8 cellular contexts compared by ENCODE assay signal in genomic region chr18:267688-268552, GRCh38. TPM values are rescaled to one million over a fixed set of nuclear protein-coding genes. Genes with fewer than 3 reads are reported as not detected.
A peak's percentile ranks its signal among the peaks of the same experiment; 100 is the strongest.
DNase-seq lines count a peak whose midpoint lies in the region; ATAC-seq and TF ChIP-seq lines count a peak whose summit lies in the region.

A gene with protein sequence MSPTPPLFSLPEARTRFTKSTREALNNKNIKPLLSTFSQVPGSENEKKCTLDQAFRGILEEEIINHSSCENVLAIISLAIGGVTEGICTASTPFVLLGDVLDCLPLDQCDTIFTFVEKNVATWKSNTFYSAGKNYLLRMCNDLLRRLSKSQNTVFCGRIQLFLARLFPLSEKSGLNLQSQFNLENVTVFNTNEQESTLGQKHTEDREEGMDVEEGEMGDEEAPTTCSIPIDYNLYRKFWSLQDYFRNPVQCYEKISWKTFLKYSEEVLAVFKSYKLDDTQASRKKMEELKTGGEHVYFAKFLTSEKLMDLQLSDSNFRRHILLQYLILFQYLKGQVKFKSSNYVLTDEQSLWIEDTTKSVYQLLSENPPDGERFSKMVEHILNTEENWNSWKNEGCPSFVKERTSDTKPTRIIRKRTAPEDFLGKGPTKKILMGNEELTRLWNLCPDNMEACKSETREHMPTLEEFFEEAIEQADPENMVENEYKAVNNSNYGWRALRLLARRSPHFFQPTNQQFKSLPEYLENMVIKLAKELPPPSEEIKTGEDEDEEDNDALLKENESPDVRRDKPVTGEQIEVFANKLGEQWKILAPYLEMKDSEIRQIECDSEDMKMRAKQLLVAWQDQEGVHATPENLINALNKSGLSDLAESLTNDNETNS (minus strand): TSS chr18:268047. CDS start chr18:268019, 28 bp downstream.

- H3K4me3 Mint-ChIP-seq in activated B cell treated with CpG ODN at 0.5 μM for 24 hours = peak within 1 kb of the TSS; percentile 99

- peak within 1 kb of the TSS; percentile 99 for H3K27ac Mint-ChIP-seq in activated B cell treated with CpG ODN at 0.5 μM for 24 hours

- H3K4me3 ChIP-seq in AG09309 (ENCODE audit: control insufficient read depth, low read depth, low read length) = peak within 1 kb of the TSS; percentile 93
- peak within 1 kb of the TSS; percentile 93 to 95 for H3K4me3 ChIP-seq in cardiac fibroblast (replicated peaks in 1 of 2; ENCODE audit: low read depth in 2 of 2, low read length in 2 of 2)
- peak within 1 kb of the TSS; percentile 76 for H3K4me3 ChIP-seq in smooth muscle cell

- H4K20me1 ChIP-seq in smooth muscle cell (ENCODE audit: low read depth) = no peaks in the 10 kb centered on the region

- peak within 1 kb of the TSS; percentile 97 for H3K9ac ChIP-seq in smooth muscle cell (ENCODE audit: low read depth)

- peaks cover 16% of the 10 kb centered on the region for H3K79me2 ChIP-seq in smooth muscle cell (ENCODE audit: low read depth)

- H3K27me3 ChIP-seq in smooth muscle cell (ENCODE audit: low read depth) = no peaks in the 10 kb centered on the region

- no peaks in the 10 kb centered on the region for H3K36me3 ChIP-seq in smooth muscle cell (ENCODE audit: low read depth)

- CTCF ChIA-PET in activated B cell treated with CpG ODN at 0.5 μM for 24 hours (lab: Charles Lee) = interaction anchor here (1.2 kb wide), 1 partner anchor 110 kb away, joined by 3 read pairs; no protein-coding TSS in a partner anchor

- ATAC-seq in HG03175 (IDR thresholded peaks at IDR 0.05; ENCODE audit: unreplicated experiment) (peak; percentile 92), activated B cell treated with CpG ODN at 0.5 μM for 24 hours (ENCODE audit: low read depth) (peak; percentile 87)

- no peaks in the 10 kb centered on the region for H3K9me3 ChIP-seq in smooth muscle cell (replicated peaks; ENCODE audit: low read depth)

- TF ChIP-seq CTCF in AG09309 (IDR thresholded peaks at IDR 0.05; ENCODE audit: control insufficient read depth, insufficient read depth, low read depth, low read length, missing control alignments) (no peak), activated B cell treated with CpG ODN at 0.5 μM for 24 hours (IDR thresholded peaks at IDR 0.05) (no peak), cardiac fibroblast (IDR thresholded peaks at IDR 0.05; ENCODE audit: low read depth, low read length) (no peak), smooth muscle cell (IDR thresholded peaks at IDR 0.05; ENCODE audit: borderline replicate concordance, insufficient read depth, poor library complexity, severe bottlenecking) (no peak)

- peak; percentile 97 for TF ChIP-seq POLR2A in GM18951 (IDR thresholded peaks at IDR 0.05; ENCODE audit: extremely low read depth, insufficient read depth, insufficient read length)

- DNase-seq in AG09309 (ENCODE audit: low read depth) (peak; percentile 55), NCI-H345 (lab: John Stamatoyannopoulos, UW) (peak; percentile 95), activated B cell treated with CpG ODN at 0.5 μM for 24 hours (peak; percentile 90), cardiac fibroblast (ENCODE audit: low read depth in 2 of 2) (peak; percentile 91 to 94), iPS-NIHi7 (ENCODE audit: extremely low spot score) (peak; percentile 96), smooth muscle cell (lab: John Stamatoyannopoulos, UW; ENCODE audit: unreplicated experiment) (peak; percentile 73)

- H2AFZ ChIP-seq in smooth muscle cell (ENCODE audit: low read depth) = peak within 1 kb of the TSS; percentile 87

- peaks cover 40% of the 10 kb centered on the region for H3K36me3 Mint-ChIP-seq in activated B cell treated with CpG ODN at 0.5 μM for 24 hours (ENCODE audit: low read depth)

- H3K9me3 Mint-ChIP-seq in activated B cell treated with CpG ODN at 0.5 μM for 24 hours = no peaks in the 10 kb centered on the region

- peak within 1 kb of the TSS; percentile 89 for H3K27ac ChIP-seq in smooth muscle cell (ENCODE audit: low read depth)

- in situ Hi-C loops in GM18951 (cut with MboI; ENCODE audit: low sequenced_read_pairs, unreplicated experiment) = no loop called here

- intact Hi-C loops in activated B cell treated with CpG ODN at 0.5 μM for 24 hours (cut with micrococcal nuclease) = loop anchor here (1.0 to 5.0 kb wide), 5 partner anchors 15 to 445 kb away; partner anchors contain the start of genes ENOSF1 and USP14

- peak within 1 kb of the TSS; percentile 88 for H3K4me2 ChIP-seq in smooth muscle cell

- H3K4me1 Mint-ChIP-seq in activated B cell treated with CpG ODN at 0.5 μM for 24 hours = peaks cover 37% of the 10 kb centered on the region

- H3K4me1 ChIP-seq in smooth muscle cell (ENCODE audit: low read depth) = peaks cover 4% of the 10 kb centered on the region

- POLR2A ChIA-PET in activated B cell treated with CpG ODN at 0.5 μM for 24 hours (lab: Charles Lee) = interaction anchor here (0.5 to 3.4 kb wide), 6 partner anchors 9 to 122 kb away, joined by 3 to 48 read pairs (median 4); partner anchors contain the start of gene USP14

- WGBS in smooth muscle cell (ENCODE audit: low lambda C conversion rate) = 1% methylated on average over 58 of the region's 69 CpGs

- H3F3A ChIP-seq in smooth muscle cell (ENCODE audit: low read depth) = no peaks in the 10 kb centered on the region

- H3K27me3 Mint-ChIP-seq in activated B cell treated with CpG ODN at 0.5 μM for 24 hours = no peaks in the 10 kb centered on the region

RNA-seq across cellular contexts. Expression of the gene that starts here (rescaled TPM):
- total RNA-seq in activated B cell treated with CpG ODN at 0.5 μM for 24 hours (53.3 and 68.6 TPM in 2 replicates), smooth muscle cell (42.8 and 48.7 TPM in 2 replicates)
- polyA plus RNA-seq in smooth muscle cell = 14.8 and 15.8 TPM in 2 replicates

Comparison
In these comparisons a context has a peak if more than half of its experiments do, and no peak if none do; other contexts are left out.
1. Peak in every context shown above with its lines: DNase-seq, ATAC-seq, H3K4me3 ChIP-seq and H3K27ac ChIP-seq.